In genomic region chr19:15449620-15450527, GRCh38 we compare ENCODE assay signal across 8 cellular contexts. TPM values are rescaled to one million over a fixed set of nuclear protein-coding genes. Genes with fewer than 3 reads are reported as not detected.
DNase-seq lines count a peak whose midpoint lies in the region; ATAC-seq and TF ChIP-seq lines count a peak whose summit lies in the region.

Gene WIZ (minus strand): TSS chr19:15449956. CDS start chr19:15448307, 1,649 bp downstream.

- peak within 1 kb of the TSS; percentile 61 for H3K4me3 Mint-ChIP-seq in MCF 10A (ENCODE audit: unreplicated experiment)

- intact Hi-C loops in MCF 10A (cut with micrococcal nuclease), result no loop called here

- peaks cover 4% of the 10 kb centered on the region; the same call in 1 of the 2 replicates for H3K9me3 ChIP-seq in AG04450 (ENCODE audit: control insufficient read depth, insufficient read depth, low read length)
- no peaks in the 10 kb centered on the region for H3K9me3 ChIP-seq in WERI-Rb-1 (ENCODE audit: severe bottlenecking)
- H3K9me3 ChIP-seq in iPS-20b (ENCODE audit: insufficient read depth, low read depth, low read length), result no peaks in the 10 kb centered on the region
- H3K9me3 ChIP-seq in skeletal muscle tissue (ENCODE audit: control insufficient read depth in 3 of 3, low read length in 3 of 3), result no peaks in the 10 kb centered on the region

- peak; percentile 52 for ATAC-seq in GM18867 (IDR thresholded peaks at IDR 0.05; ENCODE audit: unreplicated experiment)
- no peak for ATAC-seq in HG03565 (IDR thresholded peaks at IDR 0.05; ENCODE audit: unreplicated experiment)

- peak; percentile 3 for DNase-seq in AG04450 (ENCODE audit: low read depth, low spot score)
- peak; percentile 70 for DNase-seq in M059J (ENCODE audit: low read depth)
- peak; percentile 86 for DNase-seq in WERI-Rb-1
- peak; percentile 75 for DNase-seq in MCF 10A (ENCODE audit: unreplicated experiment)

- H3K9ac ChIP-seq in iPS-20b (ENCODE audit: low read depth, low read length), result no peak within 1 kb of the TSS
- peak within 1 kb of the TSS; percentile 70 to 90 (median 71) for H3K9ac ChIP-seq in skeletal muscle tissue (ENCODE audit: low read depth in 1 of 3, low read length in 3 of 3)

- BruUV-seq in MCF 10A (replicated peaks; lab: Mats Ljungman, UMichigan), result no TSS peak

- TF ChIP-seq CTCF in AG04450 (IDR thresholded peaks at IDR 0.05; ENCODE audit: low read depth, low read length) (no peak), WERI-Rb-1 (IDR thresholded peaks at IDR 0.05; ENCODE audit: low read depth, low read length) (no peak), MCF 10A (IDR thresholded peaks at IDR 0.05; ENCODE audit: unreplicated experiment) (no peak)

- H3K4me1 ChIP-seq in iPS-20b (ENCODE audit: insufficient read depth, low read length) (no peaks in the 10 kb centered on the region; the same call in 1 of the 2 replicates), skeletal muscle tissue (ENCODE audit: control insufficient read depth in 3 of 3, insufficient read depth in 3 of 3, low read length in 3 of 3) (peaks cover 30 to 47% (median 44%) of the 10 kb centered on the region in 3 donors)

- H3K36me3 ChIP-seq in WERI-Rb-1 (no peaks in the 10 kb centered on the region), iPS-20b (ENCODE audit: insufficient read depth, low read depth, low read length) (no peaks in the 10 kb centered on the region), skeletal muscle tissue (ENCODE audit: control insufficient read depth in 3 of 3, insufficient read depth in 3 of 3, low read length in 3 of 3) (peaks cover 0 to 7% (median 2%) of the 10 kb centered on the region in 3 donors)

- H3K9me3 Mint-ChIP-seq in MCF 10A (ENCODE audit: unreplicated experiment), result no peaks in the 10 kb centered on the region

- peak within 1 kb of the TSS; percentile 65 for H3K27ac Mint-ChIP-seq in MCF 10A (ENCODE audit: low read depth, unreplicated experiment)

- H3K4me3 ChIP-seq in AG04450 (ENCODE audit: low read depth, low read length) (peak within 1 kb of the TSS; percentile 72), WERI-Rb-1 (ENCODE audit: low read depth, low read length) (peak within 1 kb of the TSS; percentile 63), iPS-20b (ENCODE audit: low read length) (peak within 1 kb of the TSS; percentile 74), skeletal muscle tissue (ENCODE audit: low read length in 3 of 3) (peak within 1 kb of the TSS; percentile 62 to 73 (median 73))

- peaks cover 18% of the 10 kb centered on the region for H3K4me1 Mint-ChIP-seq in MCF 10A (ENCODE audit: insufficient read depth, unreplicated experiment)

- CTCF ChIA-PET in AG04450 (lab: Charles Lee), result interaction anchor here (0.6 kb wide), 1 partner anchor 275 kb away, joined by 3 read pairs; no protein-coding TSS in a partner anchor
- CTCF ChIA-PET in MCF 10A (lab: Yijun Ruan, JAX), result interaction anchor here (0.9 kb wide), 1 partner anchor 203 kb away, joined by 5 read pairs; no protein-coding TSS in a partner anchor

- peaks cover 10% of the 10 kb centered on the region for H3K36me3 Mint-ChIP-seq in MCF 10A (ENCODE audit: insufficient read depth, unreplicated experiment)

- H3K27me3 ChIP-seq in AG04450 (ENCODE audit: control insufficient read depth, insufficient read depth, low read length), result no peaks in the 10 kb centered on the region
- peaks cover under 1% of the 10 kb centered on the region for H3K27me3 ChIP-seq in WERI-Rb-1 (ENCODE audit: insufficient read depth, low read depth, severe bottlenecking)
- H3K27me3 ChIP-seq in iPS-20b (ENCODE audit: insufficient read depth, low read length), result peaks cover 24% of the 10 kb centered on the region
- H3K27me3 ChIP-seq in skeletal muscle tissue (ENCODE audit: control insufficient read depth in 3 of 3, insufficient read depth in 3 of 3, low read length in 3 of 3), result peaks cover 3 to 8% (median 6%) of the 10 kb centered on the region in 3 donors

- H3K27me3 Mint-ChIP-seq in MCF 10A (ENCODE audit: insufficient read depth, unreplicated experiment), result no peaks in the 10 kb centered on the region

- H3K27ac ChIP-seq in AG04450 (ENCODE audit: low read depth, low read length), result no peak within 1 kb of the TSS
- H3K27ac ChIP-seq in WERI-Rb-1, result no peak within 1 kb of the TSS
- H3K27ac ChIP-seq in iPS-20b (ENCODE audit: low read length), result no peak within 1 kb of the TSS
- H3K27ac ChIP-seq in skeletal muscle tissue (ENCODE audit: low read depth, low read length), result peak within 1 kb of the TSS; percentile 45

- POLR2A ChIA-PET in AG04450 (lab: Yijun Ruan, JAX), result no interaction called here
- POLR2A ChIA-PET in MCF 10A (lab: Yijun Ruan, JAX), result interaction anchor here (0.7 kb wide), 1 partner anchor 215 kb away, joined by 3 read pairs; no protein-coding TSS in a partner anchor

RNA-seq across cellular contexts. Expression of gene WIZ, which starts in this region (rescaled TPM):
- 5.8 and 9.1 TPM in 2 replicates for polyA plus RNA-seq in AG04450 (2011; rRNA removed)
- 3.4 and 3.9 TPM in 2 replicates for polyA minus RNA-seq in AG04450 (2011; rRNA and poly(A)+ RNA removed)
- 7.2 and 16.9 TPM in 2 replicates for total RNA-seq in M059J (2014; rRNA removed; shearing (Covaris generic))
- 46.4 and 46.5 TPM in 2 replicates for total RNA-seq in MCF 10A (2022)
- total RNA-seq in skeletal muscle tissue, result 3.7 TPM

Comparison
In these comparisons a context has a peak if more than half of its experiments do, and no peak if none do; other contexts are left out.
1. DNase-seq: peak in every context shown above with its lines; median percentile 86 in WERI-Rb-1; 75 in MCF 10A; 70 in M059J; 3 in AG04450.